20 cellular contexts compared by ENCODE assay signal in the genomic region with DNA sequence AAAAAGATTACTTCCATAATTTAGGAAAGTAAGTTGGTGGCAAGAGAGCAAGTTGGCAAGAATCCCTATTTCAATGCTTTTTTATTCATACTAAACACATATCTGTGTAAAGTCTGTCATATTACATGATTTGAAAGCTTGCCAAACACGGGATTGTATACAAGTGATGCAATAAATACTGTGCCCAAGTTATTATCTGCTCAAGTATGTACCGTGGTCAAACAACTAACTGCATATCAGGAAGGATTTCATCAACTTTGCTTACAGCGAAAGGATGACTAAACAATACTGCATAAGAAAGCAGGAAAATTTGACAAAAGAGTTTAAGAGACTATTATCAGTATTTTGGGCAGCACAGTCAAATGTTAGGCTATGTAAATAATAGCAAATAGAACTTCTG.
DNase-seq lines count a peak whose midpoint lies in the region; ATAC-seq, FAIRE-seq and TF ChIP-seq lines count a peak whose summit lies in the region.
"Had no signal": no experiment of that assay in that cellular context is flagged by ENCODE, and none has a peak within 500 bp of the region (broad histone marks: within the 10 kb centered on the region; RNA-seq: fewer than 3 reads in every experiment).

No MANE protein-coding gene starts in this region.

- DNase-seq in EL (peak; percentile 11), NCI-H226 (peak; percentile 56), choroid plexus epithelial cell (ENCODE audit: low read depth) (peak; percentile 68), foreskin keratinocyte (peak in 1 of 2 donors; percentile 50), NCI-H1417 treated with DMSO at 0.1 percent for 48 hours (lab: John Stamatoyannopoulos, UW) (no peak), GM23338 (ENCODE audit: low spot score) (no peak), GM12891 (ENCODE audit: insufficient read length, low spot score) (no peak)
- DNase-seq: C1 segment of cervical spinal cord, DND-41, MV-4-11, NCI-H1436, NCI-H2029, NCI-H2171, NCI-H446 treated with DMSO at 0.1 percent for 48 hours, Peyer's patch, Right ventricle myocardium superior, SK-N-SH had no signal

- no peak overlapping the region for H3K4me3 ChIP-seq in choroid plexus epithelial cell (ENCODE audit: low read depth, low read length)
- no peak overlapping the region for H3K4me3 ChIP-seq in GM23338
- H3K4me3 ChIP-seq: A549, Peyer's patch had no signal

- H3K4me3 Mint-ChIP-seq in GM23338: no peak overlapping the region
- H3K4me3 Mint-ChIP-seq: IgD-negative memory B cell had no signal

- H3K4me1 ChIP-seq in foreskin keratinocyte: no peaks in the 10 kb centered on the region
- no peaks in the 10 kb centered on the region for H3K4me1 ChIP-seq in GM23338 (ENCODE audit: insufficient read depth)
- H3K4me1 ChIP-seq: A549, Peyer's patch had no signal

- H3K4me1 Mint-ChIP-seq in GM23338: no peaks in the 10 kb centered on the region
- H3K4me1 Mint-ChIP-seq: IgD-negative memory B cell had no signal

- no peaks in the 10 kb centered on the region for H3K9me2 ChIP-seq in GM23338 (ENCODE audit: insufficient read depth)
- H3K9me2 ChIP-seq: SK-N-SH had no signal

- FAIRE-seq in GM12891 (lab: Jason Lieb, UNC): no peak
- FAIRE-seq: A549 had no signal

- ATAC-seq in foreskin keratinocyte: peak; percentile 15
- ATAC-seq in HG02973 (IDR thresholded peaks at IDR 0.05; ENCODE audit: unreplicated experiment): no peak
- ATAC-seq in GM23338: no peak
- ATAC-seq: A549 had no signal

- H3K27ac ChIP-seq in foreskin keratinocyte (no peak overlapping the region), GM23338 (ENCODE audit: low read depth) (no peak overlapping the region)
- H3K27ac ChIP-seq: A549, Peyer's patch had no signal

- H3K9me3 Mint-ChIP-seq in GM23338: peaks cover 3% of the 10 kb centered on the region; the same call in 1 of the 3 replicates

- H2AFZ ChIP-seq in GM23338: no peak overlapping the region

- no peaks in the 10 kb centered on the region for H3K79me2 ChIP-seq in GM23338 (replicated peaks; ENCODE audit: insufficient read depth)

- no peak for TF ChIP-seq CTCF in choroid plexus epithelial cell (conservative IDR thresholded peaks at IDR 0.05; ENCODE audit: low read depth, low read length)
- no peak for TF ChIP-seq CTCF in foreskin keratinocyte (conservative IDR thresholded peaks at IDR 0.05)
- TF ChIP-seq CTCF in GM23338 (conservative IDR thresholded peaks at IDR 0.05; ENCODE audit: low read depth in 2 of 2): no peak

- no peak overlapping the region for H3K27ac Mint-ChIP-seq in GM23338
- H3K27ac Mint-ChIP-seq: IgD-negative memory B cell had no signal

- no peaks in the 10 kb centered on the region for H4K20me1 ChIP-seq in GM23338 (replicated peaks; ENCODE audit: insufficient read depth)

- H3K4me2 ChIP-seq in GM23338: no peak overlapping the region
- H3K4me2 ChIP-seq: A549, SK-N-SH had no signal

- H3K36me3 Mint-ChIP-seq in GM23338 (ENCODE audit: low read depth): peaks cover 5% of the 10 kb centered on the region
- H3K36me3 Mint-ChIP-seq: IgD-negative memory B cell had no signal

- H3K27me3 ChIP-seq in foreskin keratinocyte (no peaks in the 10 kb centered on the region), GM23338 (ENCODE audit: insufficient read depth) (no peaks in the 10 kb centered on the region)
- H3K27me3 ChIP-seq: Peyer's patch had no signal

- H3K27me3 Mint-ChIP-seq in GM23338 (ENCODE audit: insufficient read depth, low read depth, poor library complexity): no peaks in the 10 kb centered on the region
- H3K27me3 Mint-ChIP-seq: IgD-negative memory B cell had no signal

- TF ChIP-seq POLR2A in GM12891 (IDR thresholded peaks at IDR 0.05; ENCODE audit: low read depth, low read length): no peak

- no peaks in the 10 kb centered on the region for H3K36me3 ChIP-seq in GM23338 (ENCODE audit: insufficient read depth)
- H3K36me3 ChIP-seq: Peyer's patch had no signal

- no peaks in the 10 kb centered on the region for H3F3A ChIP-seq in GM23338 (replicated peaks; ENCODE audit: low read depth)

TF ChIP-seq in GM23338, 12 proteins besides CTCF, POLR2A, EP300 and RAD21:
- no peak for TF ChIP-seq JUNB (IDR thresholded peaks at IDR 0.05; ENCODE audit: unreplicated experiment)
- TF ChIP-seq EZH2phosphoT487 (IDR thresholded peaks at IDR 0.05; ENCODE audit: unreplicated experiment): no peak
- TF ChIP-seq, protein P1, sequence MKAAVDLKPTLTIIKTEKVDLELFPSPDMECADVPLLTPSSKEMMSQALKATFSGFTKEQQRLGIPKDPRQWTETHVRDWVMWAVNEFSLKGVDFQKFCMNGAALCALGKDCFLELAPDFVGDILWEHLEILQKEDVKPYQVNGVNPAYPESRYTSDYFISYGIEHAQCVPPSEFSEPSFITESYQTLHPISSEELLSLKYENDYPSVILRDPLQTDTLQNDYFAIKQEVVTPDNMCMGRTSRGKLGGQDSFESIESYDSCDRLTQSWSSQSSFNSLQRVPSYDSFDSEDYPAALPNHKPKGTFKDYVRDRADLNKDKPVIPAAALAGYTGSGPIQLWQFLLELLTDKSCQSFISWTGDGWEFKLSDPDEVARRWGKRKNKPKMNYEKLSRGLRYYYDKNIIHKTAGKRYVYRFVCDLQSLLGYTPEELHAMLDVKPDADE (IDR thresholded peaks at IDR 0.05): no peak
- TF ChIP-seq ZNF331 (CRISPR knock-in tag; IDR thresholded peaks at IDR 0.05; ENCODE audit: low read depth): no peak
- no peak for TF ChIP-seq POLR2AphosphoS5 (IDR thresholded peaks at IDR 0.05; ENCODE audit: low read depth)
- no peak for TF ChIP-seq REST (IDR thresholded peaks at IDR 0.05; ENCODE audit: unreplicated experiment)

TF ChIP-seq in GM12891, 5 proteins besides CTCF, POLR2A, EP300 and RAD21:
- no peak for TF ChIP-seq TAF1 (IDR thresholded peaks at IDR 0.05; ENCODE audit: low read depth, low read length)
- no peak for TF ChIP-seq SPI1 (IDR thresholded peaks at IDR 0.05; ENCODE audit: low read depth, low read length)
- TF ChIP-seq POU2F2 (IDR thresholded peaks at IDR 0.05; ENCODE audit: low read depth, low read length): no peak
- no peak for TF ChIP-seq POLR2AphosphoS5 (IDR thresholded peaks at IDR 0.05; ENCODE audit: low read depth, low read length)
- no peak for TF ChIP-seq PAX5 (IDR thresholded peaks at IDR 0.05; ENCODE audit: insufficient read depth, low read length, severe bottlenecking)
TF ChIP-seq in GM12891: peak in this region for 0.

Comparison
In these comparisons a context has a peak if more than half of its experiments do, and no peak if none do; other contexts are left out.
1. DNase-seq: peak in EL (single experiment), NCI-H226 (single experiment) and choroid plexus epithelial cell (single experiment); none in NCI-H1417 treated with DMSO at 0.1 percent for 48 hours (single experiment), GM23338 (single experiment) and GM12891 (single experiment).